ENCODE assay signal across 1 cellular context in the genomic region with DNA sequence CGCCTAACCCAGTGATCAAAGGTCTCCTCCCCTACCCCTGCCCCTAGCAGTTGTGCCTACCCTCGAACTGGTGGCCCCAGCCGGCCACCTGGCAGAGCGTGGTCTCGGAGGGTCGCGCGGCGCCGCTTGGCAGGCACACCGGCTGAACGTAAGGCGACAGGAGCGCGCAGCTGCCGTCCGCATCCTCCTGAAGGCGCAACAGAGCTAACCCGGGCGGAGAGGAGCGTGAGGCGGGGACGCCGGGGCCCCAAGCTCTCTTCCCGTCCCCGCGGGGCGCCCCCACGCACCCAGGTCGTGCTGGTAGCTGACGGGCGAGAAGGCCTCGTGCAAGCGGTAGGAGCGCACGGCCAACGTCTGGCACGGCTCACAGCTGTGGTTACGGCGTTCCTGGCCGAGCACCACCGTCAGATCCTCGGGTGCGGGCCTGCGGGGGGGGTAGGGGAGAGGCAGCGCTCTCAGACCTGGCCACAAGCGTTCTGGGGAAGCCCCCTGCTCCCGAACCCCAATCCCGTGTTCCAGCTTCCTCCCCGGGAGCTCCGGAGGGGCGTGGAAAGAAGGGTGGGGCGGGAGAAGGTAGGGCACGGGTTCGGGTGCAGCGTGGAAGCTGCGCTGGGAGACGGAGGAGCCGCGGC.
TF ChIP-seq lines count a peak whose summit lies in the region.

No MANE protein-coding gene starts in this region.

TF ChIP-seq in IMR-90, 13 proteins besides CTCF, POLR2A, EP300 and RAD21 (continued from another document):
- TF ChIP-seq ELK1 (IDR thresholded peaks at IDR 0.05; ENCODE audit: borderline replicate concordance, low read depth, low read length) (no peak), NFE2L2 (IDR thresholded peaks at IDR 0.05; ENCODE audit: low read depth, low read length) (no peak), SMC3 (IDR thresholded peaks at IDR 0.05; ENCODE audit: low read depth, low read length) (no peak), MAFK (IDR thresholded peaks at IDR 0.05; ENCODE audit: low read depth, low read length) (no peak), MXI1 (IDR thresholded peaks at IDR 0.05; ENCODE audit: borderline replicate concordance, low read depth, low read length) (no peak), USF2 (IDR thresholded peaks at IDR 0.05; ENCODE audit: low read depth, low read length) (no peak), FOS (IDR thresholded peaks at IDR 0.05; ENCODE audit: low read depth, low read length) (no peak), RCOR1 (IDR thresholded peaks at IDR 0.05; ENCODE audit: insufficient replicate concordance, low read length) (no peak), MAZ (IDR thresholded peaks at IDR 0.05; ENCODE audit: borderline replicate concordance, low read depth, low read length) (no peak), CEBPB (IDR thresholded peaks at IDR 0.05; ENCODE audit: low read depth, low read length) (no peak), CHD1 (IDR thresholded peaks at IDR 0.05; ENCODE audit: low read depth, low read length) (no peak), RFX5 (IDR thresholded peaks at IDR 0.05; ENCODE audit: low read depth, low read length) (no peak)
TF ChIP-seq in IMR-90: peak in this region for 0.
